ENCODE assay signal across 1 cellular context in the genomic region with DNA sequence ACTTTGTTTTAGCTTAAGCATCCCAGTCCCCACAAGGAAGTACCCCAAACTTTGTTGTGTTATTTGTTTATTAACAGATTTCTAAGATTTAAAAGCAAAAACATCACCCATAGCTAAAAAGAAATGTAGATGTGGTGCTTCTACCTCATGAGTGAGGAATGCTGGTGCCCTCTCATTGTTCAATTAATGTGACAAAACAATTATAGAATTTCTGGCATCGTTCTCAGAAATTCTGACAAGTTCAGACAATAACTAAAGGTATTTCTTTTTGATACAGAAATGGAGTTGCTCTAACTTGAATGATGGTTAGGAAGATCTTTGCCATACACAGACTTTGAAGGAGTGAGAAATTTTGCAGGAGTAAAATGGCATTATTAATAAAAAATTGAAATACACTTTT.
TF ChIP-seq lines count a peak whose summit lies in the region.

No MANE protein-coding gene starts in this region.

TF ChIP-seq in GM12878, 131 proteins besides CTCF, POLR2A, EP300 and RAD21:
- TF ChIP-seq EZH2 (IDR thresholded peaks at IDR 0.05; ENCODE audit: borderline replicate concordance, control insufficient read depth, low read depth, low read length) (no peak), SREBF2 (IDR thresholded peaks at IDR 0.05; ENCODE audit: low read length) (no peak), ZNF24 (IDR thresholded peaks at IDR 0.05) (no peak), MEF2A (IDR thresholded peaks at IDR 0.05; ENCODE audit: insufficient read depth, low read depth, low read length) (no peak), ZNF207 (IDR thresholded peaks at IDR 0.05; ENCODE audit: borderline replicate concordance) (no peak), ASH2L (IDR thresholded peaks at IDR 0.05; ENCODE audit: borderline replicate concordance, low read depth) (no peak), CREB1 (IDR thresholded peaks at IDR 0.05; ENCODE audit: low read depth) (no peak), YBX1 (IDR thresholded peaks at IDR 0.05) (no peak), CBX3 (IDR thresholded peaks at IDR 0.05; ENCODE audit: borderline replicate concordance, low read depth) (no peak), SMARCA5 (IDR thresholded peaks at IDR 0.05) (no peak)
- TF ChIP-seq, protein P1, sequence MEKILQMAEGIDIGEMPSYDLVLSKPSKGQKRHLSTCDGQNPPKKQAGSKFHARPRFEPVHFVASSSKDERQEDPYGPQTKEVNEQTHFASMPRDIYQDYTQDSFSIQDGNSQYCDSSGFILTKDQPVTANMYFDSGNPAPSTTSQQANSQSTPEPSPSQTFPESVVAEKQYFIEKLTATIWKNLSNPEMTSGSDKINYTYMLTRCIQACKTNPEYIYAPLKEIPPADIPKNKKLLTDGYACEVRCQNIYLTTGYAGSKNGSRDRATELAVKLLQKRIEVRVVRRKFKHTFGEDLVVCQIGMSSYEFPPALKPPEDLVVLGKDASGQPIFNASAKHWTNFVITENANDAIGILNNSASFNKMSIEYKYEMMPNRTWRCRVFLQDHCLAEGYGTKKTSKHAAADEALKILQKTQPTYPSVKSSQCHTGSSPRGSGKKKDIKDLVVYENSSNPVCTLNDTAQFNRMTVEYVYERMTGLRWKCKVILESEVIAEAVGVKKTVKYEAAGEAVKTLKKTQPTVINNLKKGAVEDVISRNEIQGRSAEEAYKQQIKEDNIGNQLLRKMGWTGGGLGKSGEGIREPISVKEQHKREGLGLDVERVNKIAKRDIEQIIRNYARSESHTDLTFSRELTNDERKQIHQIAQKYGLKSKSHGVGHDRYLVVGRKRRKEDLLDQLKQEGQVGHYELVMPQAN (conservative IDR thresholded peaks at IDR 0.05) = no peak
- TF ChIP-seq, protein P2, sequence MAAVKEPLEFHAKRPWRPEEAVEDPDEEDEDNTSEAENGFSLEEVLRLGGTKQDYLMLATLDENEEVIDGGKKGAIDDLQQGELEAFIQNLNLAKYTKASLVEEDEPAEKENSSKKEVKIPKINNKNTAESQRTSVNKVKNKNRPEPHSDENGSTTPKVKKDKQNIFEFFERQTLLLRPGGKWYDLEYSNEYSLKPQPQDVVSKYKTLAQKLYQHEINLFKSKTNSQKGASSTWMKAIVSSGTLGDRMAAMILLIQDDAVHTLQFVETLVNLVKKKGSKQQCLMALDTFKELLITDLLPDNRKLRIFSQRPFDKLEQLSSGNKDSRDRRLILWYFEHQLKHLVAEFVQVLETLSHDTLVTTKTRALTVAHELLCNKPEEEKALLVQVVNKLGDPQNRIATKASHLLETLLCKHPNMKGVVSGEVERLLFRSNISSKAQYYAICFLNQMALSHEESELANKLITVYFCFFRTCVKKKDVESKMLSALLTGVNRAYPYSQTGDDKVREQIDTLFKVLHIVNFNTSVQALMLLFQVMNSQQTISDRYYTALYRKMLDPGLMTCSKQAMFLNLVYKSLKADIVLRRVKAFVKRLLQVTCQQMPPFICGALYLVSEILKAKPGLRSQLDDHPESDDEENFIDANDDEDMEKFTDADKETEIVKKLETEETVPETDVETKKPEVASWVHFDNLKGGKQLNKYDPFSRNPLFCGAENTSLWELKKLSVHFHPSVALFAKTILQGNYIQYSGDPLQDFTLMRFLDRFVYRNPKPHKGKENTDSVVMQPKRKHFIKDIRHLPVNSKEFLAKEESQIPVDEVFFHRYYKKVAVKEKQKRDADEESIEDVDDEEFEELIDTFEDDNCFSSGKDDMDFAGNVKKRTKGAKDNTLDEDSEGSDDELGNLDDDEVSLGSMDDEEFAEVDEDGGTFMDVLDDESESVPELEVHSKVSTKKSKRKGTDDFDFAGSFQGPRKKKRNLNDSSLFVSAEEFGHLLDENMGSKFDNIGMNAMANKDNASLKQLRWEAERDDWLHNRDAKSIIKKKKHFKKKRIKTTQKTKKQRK (IDR thresholded peaks at IDR 0.05; ENCODE audit: low read depth, low read length) = no peak
- TF ChIP-seq, protein P3, sequence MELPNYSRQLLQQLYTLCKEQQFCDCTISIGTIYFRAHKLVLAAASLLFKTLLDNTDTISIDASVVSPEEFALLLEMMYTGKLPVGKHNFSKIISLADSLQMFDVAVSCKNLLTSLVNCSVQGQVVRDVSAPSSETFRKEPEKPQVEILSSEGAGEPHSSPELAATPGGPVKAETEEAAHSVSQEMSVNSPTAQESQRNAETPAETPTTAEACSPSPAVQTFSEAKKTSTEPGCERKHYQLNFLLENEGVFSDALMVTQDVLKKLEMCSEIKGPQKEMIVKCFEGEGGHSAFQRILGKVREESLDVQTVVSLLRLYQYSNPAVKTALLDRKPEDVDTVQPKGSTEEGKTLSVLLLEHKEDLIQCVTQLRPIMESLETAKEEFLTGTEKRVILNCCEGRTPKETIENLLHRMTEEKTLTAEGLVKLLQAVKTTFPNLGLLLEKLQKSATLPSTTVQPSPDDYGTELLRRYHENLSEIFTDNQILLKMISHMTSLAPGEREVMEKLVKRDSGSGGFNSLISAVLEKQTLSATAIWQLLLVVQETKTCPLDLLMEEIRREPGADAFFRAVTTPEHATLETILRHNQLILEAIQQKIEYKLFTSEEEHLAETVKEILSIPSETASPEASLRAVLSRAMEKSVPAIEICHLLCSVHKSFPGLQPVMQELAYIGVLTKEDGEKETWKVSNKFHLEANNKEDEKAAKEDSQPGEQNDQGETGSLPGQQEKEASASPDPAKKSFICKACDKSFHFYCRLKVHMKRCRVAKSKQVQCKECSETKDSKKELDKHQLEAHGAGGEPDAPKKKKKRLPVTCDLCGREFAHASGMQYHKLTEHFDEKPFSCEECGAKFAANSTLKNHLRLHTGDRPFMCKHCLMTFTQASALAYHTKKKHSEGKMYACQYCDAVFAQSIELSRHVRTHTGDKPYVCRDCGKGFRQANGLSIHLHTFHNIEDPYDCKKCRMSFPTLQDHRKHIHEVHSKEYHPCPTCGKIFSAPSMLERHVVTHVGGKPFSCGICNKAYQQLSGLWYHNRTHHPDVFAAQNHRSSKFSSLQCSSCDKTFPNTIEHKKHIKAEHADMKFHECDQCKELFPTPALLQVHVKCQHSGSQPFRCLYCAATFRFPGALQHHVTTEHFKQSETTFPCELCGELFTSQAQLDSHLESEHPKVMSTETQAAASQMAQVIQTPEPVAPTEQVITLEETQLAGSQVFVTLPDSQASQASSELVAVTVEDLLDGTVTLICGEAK (IDR thresholded peaks at IDR 0.05; ENCODE audit: borderline replicate concordance) = no peak
- TF ChIP-seq, protein P4, sequence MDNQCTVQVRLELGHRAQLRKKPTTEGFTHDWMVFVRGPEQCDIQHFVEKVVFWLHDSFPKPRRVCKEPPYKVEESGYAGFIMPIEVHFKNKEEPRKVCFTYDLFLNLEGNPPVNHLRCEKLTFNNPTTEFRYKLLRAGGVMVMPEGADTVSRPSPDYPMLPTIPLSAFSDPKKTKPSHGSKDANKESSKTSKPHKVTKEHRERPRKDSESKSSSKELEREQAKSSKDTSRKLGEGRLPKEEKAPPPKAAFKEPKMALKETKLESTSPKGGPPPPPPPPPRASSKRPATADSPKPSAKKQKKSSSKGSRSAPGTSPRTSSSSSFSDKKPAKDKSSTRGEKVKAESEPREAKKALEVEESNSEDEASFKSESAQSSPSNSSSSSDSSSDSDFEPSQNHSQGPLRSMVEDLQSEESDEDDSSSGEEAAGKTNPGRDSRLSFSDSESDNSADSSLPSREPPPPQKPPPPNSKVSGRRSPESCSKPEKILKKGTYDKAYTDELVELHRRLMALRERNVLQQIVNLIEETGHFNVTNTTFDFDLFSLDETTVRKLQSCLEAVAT (IDR thresholded peaks at IDR 0.05) = no peak
- TF ChIP-seq, protein P5, sequence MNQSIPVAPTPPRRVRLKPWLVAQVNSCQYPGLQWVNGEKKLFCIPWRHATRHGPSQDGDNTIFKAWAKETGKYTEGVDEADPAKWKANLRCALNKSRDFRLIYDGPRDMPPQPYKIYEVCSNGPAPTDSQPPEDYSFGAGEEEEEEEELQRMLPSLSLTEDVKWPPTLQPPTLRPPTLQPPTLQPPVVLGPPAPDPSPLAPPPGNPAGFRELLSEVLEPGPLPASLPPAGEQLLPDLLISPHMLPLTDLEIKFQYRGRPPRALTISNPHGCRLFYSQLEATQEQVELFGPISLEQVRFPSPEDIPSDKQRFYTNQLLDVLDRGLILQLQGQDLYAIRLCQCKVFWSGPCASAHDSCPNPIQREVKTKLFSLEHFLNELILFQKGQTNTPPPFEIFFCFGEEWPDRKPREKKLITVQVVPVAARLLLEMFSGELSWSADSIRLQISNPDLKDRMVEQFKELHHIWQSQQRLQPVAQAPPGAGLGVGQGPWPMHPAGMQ (IDR thresholded peaks at IDR 0.05; ENCODE audit: borderline replicate concordance) = no peak
- TF ChIP-seq, protein P6, sequence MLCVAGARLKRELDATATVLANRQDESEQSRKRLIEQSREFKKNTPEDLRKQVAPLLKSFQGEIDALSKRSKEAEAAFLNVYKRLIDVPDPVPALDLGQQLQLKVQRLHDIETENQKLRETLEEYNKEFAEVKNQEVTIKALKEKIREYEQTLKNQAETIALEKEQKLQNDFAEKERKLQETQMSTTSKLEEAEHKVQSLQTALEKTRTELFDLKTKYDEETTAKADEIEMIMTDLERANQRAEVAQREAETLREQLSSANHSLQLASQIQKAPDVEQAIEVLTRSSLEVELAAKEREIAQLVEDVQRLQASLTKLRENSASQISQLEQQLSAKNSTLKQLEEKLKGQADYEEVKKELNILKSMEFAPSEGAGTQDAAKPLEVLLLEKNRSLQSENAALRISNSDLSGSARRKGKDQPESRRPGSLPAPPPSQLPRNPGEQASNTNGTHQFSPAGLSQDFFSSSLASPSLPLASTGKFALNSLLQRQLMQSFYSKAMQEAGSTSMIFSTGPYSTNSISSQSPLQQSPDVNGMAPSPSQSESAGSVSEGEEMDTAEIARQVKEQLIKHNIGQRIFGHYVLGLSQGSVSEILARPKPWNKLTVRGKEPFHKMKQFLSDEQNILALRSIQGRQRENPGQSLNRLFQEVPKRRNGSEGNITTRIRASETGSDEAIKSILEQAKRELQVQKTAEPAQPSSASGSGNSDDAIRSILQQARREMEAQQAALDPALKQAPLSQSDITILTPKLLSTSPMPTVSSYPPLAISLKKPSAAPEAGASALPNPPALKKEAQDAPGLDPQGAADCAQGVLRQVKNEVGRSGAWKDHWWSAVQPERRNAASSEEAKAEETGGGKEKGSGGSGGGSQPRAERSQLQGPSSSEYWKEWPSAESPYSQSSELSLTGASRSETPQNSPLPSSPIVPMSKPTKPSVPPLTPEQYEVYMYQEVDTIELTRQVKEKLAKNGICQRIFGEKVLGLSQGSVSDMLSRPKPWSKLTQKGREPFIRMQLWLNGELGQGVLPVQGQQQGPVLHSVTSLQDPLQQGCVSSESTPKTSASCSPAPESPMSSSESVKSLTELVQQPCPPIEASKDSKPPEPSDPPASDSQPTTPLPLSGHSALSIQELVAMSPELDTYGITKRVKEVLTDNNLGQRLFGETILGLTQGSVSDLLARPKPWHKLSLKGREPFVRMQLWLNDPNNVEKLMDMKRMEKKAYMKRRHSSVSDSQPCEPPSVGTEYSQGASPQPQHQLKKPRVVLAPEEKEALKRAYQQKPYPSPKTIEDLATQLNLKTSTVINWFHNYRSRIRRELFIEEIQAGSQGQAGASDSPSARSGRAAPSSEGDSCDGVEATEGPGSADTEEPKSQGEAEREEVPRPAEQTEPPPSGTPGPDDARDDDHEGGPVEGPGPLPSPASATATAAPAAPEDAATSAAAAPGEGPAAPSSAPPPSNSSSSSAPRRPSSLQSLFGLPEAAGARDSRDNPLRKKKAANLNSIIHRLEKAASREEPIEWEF (IDR thresholded peaks at IDR 0.05; ENCODE audit: insufficient replicate concordance, low read depth, low read length) = no peak
- TF ChIP-seq, protein P7, sequence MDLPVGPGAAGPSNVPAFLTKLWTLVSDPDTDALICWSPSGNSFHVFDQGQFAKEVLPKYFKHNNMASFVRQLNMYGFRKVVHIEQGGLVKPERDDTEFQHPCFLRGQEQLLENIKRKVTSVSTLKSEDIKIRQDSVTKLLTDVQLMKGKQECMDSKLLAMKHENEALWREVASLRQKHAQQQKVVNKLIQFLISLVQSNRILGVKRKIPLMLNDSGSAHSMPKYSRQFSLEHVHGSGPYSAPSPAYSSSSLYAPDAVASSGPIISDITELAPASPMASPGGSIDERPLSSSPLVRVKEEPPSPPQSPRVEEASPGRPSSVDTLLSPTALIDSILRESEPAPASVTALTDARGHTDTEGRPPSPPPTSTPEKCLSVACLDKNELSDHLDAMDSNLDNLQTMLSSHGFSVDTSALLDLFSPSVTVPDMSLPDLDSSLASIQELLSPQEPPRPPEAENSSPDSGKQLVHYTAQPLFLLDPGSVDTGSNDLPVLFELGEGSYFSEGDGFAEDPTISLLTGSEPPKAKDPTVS (IDR thresholded peaks at IDR 0.05; ENCODE audit: low read depth, low read length) = no peak
- TF ChIP-seq, protein P8, sequence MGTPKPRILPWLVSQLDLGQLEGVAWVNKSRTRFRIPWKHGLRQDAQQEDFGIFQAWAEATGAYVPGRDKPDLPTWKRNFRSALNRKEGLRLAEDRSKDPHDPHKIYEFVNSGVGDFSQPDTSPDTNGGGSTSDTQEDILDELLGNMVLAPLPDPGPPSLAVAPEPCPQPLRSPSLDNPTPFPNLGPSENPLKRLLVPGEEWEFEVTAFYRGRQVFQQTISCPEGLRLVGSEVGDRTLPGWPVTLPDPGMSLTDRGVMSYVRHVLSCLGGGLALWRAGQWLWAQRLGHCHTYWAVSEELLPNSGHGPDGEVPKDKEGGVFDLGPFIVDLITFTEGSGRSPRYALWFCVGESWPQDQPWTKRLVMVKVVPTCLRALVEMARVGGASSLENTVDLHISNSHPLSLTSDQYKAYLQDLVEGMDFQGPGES (IDR thresholded peaks at IDR 0.05) = no peak
- TF ChIP-seq, protein P9, sequence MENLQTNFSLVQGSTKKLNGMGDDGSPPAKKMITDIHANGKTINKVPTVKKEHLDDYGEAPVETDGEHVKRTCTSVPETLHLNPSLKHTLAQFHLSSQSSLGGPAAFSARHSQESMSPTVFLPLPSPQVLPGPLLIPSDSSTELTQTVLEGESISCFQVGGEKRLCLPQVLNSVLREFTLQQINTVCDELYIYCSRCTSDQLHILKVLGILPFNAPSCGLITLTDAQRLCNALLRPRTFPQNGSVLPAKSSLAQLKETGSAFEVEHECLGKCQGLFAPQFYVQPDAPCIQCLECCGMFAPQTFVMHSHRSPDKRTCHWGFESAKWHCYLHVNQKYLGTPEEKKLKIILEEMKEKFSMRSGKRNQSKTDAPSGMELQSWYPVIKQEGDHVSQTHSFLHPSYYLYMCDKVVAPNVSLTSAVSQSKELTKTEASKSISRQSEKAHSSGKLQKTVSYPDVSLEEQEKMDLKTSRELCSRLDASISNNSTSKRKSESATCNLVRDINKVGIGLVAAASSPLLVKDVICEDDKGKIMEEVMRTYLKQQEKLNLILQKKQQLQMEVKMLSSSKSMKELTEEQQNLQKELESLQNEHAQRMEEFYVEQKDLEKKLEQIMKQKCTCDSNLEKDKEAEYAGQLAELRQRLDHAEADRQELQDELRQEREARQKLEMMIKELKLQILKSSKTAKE (IDR thresholded peaks at IDR 0.05; ENCODE audit: low read depth, poor library complexity, severe bottlenecking) = no peak
